In the genomic region with DNA sequence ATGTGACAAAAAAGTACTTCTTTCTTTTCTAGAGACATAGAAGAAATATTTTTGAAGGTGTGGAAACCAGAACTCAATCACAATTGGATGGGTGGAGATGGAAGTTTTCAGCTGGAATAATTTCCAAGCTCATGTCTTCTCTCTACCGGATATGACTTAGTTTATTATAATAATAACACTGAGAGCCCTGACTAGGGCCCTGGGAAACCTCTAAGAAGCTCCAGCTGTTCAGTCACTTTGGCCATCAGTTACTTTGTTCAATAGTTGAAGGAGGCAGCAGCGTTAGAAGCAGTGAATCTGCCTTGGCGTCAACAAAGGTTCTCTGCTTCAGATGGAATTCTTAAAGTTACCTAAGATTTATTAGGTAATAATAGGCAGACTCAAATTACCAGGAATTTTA, we compare ENCODE assay signal across 25 cellular contexts.
"Had no signal": no experiment of that assay in that cellular context is flagged by ENCODE, and none has a peak within 500 bp of the region (broad histone marks: within the 10 kb centered on the region; RNA-seq: fewer than 3 reads in every experiment).

No MANE protein-coding gene starts in this region.

- ATAC-seq: activated T-helper 17 cell treated with anti-CD3 and anti-CD28 coated beads, Interleukin-2, amount 50 U/mL, for 72 hours; PC-3; T-cell had no signal

- H3K27me3 ChIP-seq: brain microvascular endothelial cell, cardiac muscle cell, MG63 had no signal

- H3K27ac ChIP-seq: brain microvascular endothelial cell, cardiac muscle cell, SK-N-MC, VCaP had no signal

- DNase-seq: activated CD4-positive, alpha-beta memory T cell treated with anti-CD3 and anti-CD28 coated beads for 36 hours; activated CD4-positive, alpha-beta T cell treated with anti-CD3 and anti-CD28 coated beads, Interleukin-2, amount 10 ng/mL, durations not matched to agents 7 days and 5 days; activated CD4-positive, CD25-positive, alpha-beta regulatory T cell; activated CD8-positive, alpha-beta memory T cell treated with anti-CD3 and anti-CD28 coated beads for 24 hours; activated gamma-delta T cell; activated naive CD4-positive, alpha-beta T cell treated with anti-CD3 and anti-CD28 coated beads for 36 hours; activated T-cell treated with anti-CD3 and anti-CD28 coated beads, Interleukin-2, amount 50 U/mL, for 48 hours; amygdala; brain microvascular endothelial cell; MG63; MV-4-11; NCI-H1694; NCI-H2029 treated with DMSO at 0.1 percent for 48 hours; NCI-H446 treated with DMSO at 0.1 percent for 48 hours; NCI-H524 treated with DMSO at 0.1 percent for 48 hours; T-cell; T-helper 2 cell; T1000 had no signal

- H3K9me3 ChIP-seq: MG63 had no signal

- H3K36me3 ChIP-seq: brain microvascular endothelial cell, cardiac muscle cell, MG63 had no signal

- FAIRE-seq: astrocyte, TTC549 had no signal

- H3K4me3 ChIP-seq: cardiac muscle cell, MG63, SK-N-MC had no signal
